20 cellular contexts compared by ENCODE assay signal in genomic region chr1:81509619-81510018, GRCh38.
DNase-seq lines count a peak whose midpoint lies in the region; ATAC-seq, FAIRE-seq and TF ChIP-seq lines count a peak whose summit lies in the region.
"Had no signal": no experiment of that assay in that cellular context is flagged by ENCODE, and none has a peak within 500 bp of the region (broad histone marks: within the 10 kb centered on the region; RNA-seq: fewer than 3 reads in every experiment).

No MANE protein-coding gene starts in this region.

- TF ChIP-seq CTCF in keratinocyte (optimal IDR thresholded peaks at IDR 0.05 in 1 of 3, IDR thresholded peaks at IDR 0.05 in 1 of 3, conservative IDR thresholded peaks at IDR 0.05 in 1 of 3; ENCODE audit: extremely low read depth in 1 of 3, insufficient read depth in 2 of 3, low read length in 3 of 3) (no peak), smooth muscle cell (IDR thresholded peaks at IDR 0.05; ENCODE audit: borderline replicate concordance, insufficient read depth, poor library complexity, severe bottlenecking) (no peak), kidney (IDR thresholded peaks at IDR 0.05; ENCODE audit: borderline replicate concordance, extremely low read depth, insufficient read depth) (no peak)

- WGBS in smooth muscle cell (ENCODE audit: low lambda C conversion rate), result 15% methylated on average over 5 of the region's 5 CpGs

- H3K9me3 ChIP-seq in keratinocyte (ENCODE audit: control insufficient read depth, low read depth, low read length) (no peaks in the 10 kb centered on the region), smooth muscle cell (replicated peaks; ENCODE audit: low read depth) (no peaks in the 10 kb centered on the region), kidney (ENCODE audit: control insufficient read depth in 1 of 2, low read length in 2 of 2) (no peaks in the 10 kb centered on the region)
- H3K9me3 ChIP-seq: BLaER1, heart left ventricle, tibial artery had no signal

- H3K4me3 ChIP-seq in keratinocyte (ENCODE audit: control insufficient read depth in 2 of 3, extremely low read depth in 1 of 3, insufficient read depth in 2 of 3, low read depth in 1 of 3, low read length in 3 of 3), result peak overlapping the region in 2 of 3 experiments; percentile 36 to 52
- no peak overlapping the region for H3K4me3 ChIP-seq in smooth muscle cell
- H3K4me3 ChIP-seq in kidney (ENCODE audit: low read length in 2 of 2), result no peak overlapping the region
- H3K4me3 ChIP-seq: BLaER1, heart left ventricle, tibial artery had no signal

- H3F3A ChIP-seq in smooth muscle cell (ENCODE audit: low read depth), result no peaks in the 10 kb centered on the region

- H3K27me3 ChIP-seq in keratinocyte (ENCODE audit: control insufficient read depth, extremely low read depth, insufficient read depth, low read length) (no peaks in the 10 kb centered on the region), smooth muscle cell (ENCODE audit: low read depth) (no peaks in the 10 kb centered on the region)
- H3K27me3 ChIP-seq: BLaER1, heart left ventricle, tibial artery had no signal

- H3K36me3 ChIP-seq in keratinocyte (ENCODE audit: control insufficient read depth in 2 of 2, extremely low read depth in 1 of 2, insufficient read depth in 2 of 2, low read length in 2 of 2), result no peaks in the 10 kb centered on the region
- no peaks in the 10 kb centered on the region for H3K36me3 ChIP-seq in smooth muscle cell (ENCODE audit: low read depth)
- no peaks in the 10 kb centered on the region for H3K36me3 ChIP-seq in kidney (ENCODE audit: control insufficient read depth in 1 of 2, insufficient read depth in 2 of 2, low read length in 2 of 2)
- H3K36me3 ChIP-seq: BLaER1, heart left ventricle, tibial artery had no signal

- H3K9me1 ChIP-seq in keratinocyte (ENCODE audit: control insufficient read depth, extremely low read depth, insufficient read depth, low read length), result no peaks in the 10 kb centered on the region

- FAIRE-seq in keratinocyte (lab: Jason Lieb, UNC) (peak; percentile 97), kidney (lab: Jason Lieb, UNC) (no peak)
- FAIRE-seq: colon, GM18507 had no signal

- dilution Hi-C loops in keratinocyte (cut with MboI; ENCODE audit: extremely low pct_ligation_motif_present, low sequenced_read_pairs), result no loop called here

- peak overlapping the region; percentile 88 for H3K4me2 ChIP-seq in keratinocyte (ENCODE audit: control insufficient read depth, extremely low read depth, insufficient read depth, low read depth, low read length)
- peak overlapping the region; percentile 63 for H3K4me2 ChIP-seq in smooth muscle cell
- H3K4me2 ChIP-seq: BLaER1 had no signal

- ATAC-seq in HG02571 (IDR thresholded peaks at IDR 0.05; ENCODE audit: unreplicated experiment) (no peak), HG03378 (IDR thresholded peaks at IDR 0.05; ENCODE audit: unreplicated experiment) (no peak)
- ATAC-seq: left cardiac atrium had no signal

- no peaks in the 10 kb centered on the region for H4K20me1 ChIP-seq in keratinocyte (ENCODE audit: control insufficient read depth, extremely low read depth, insufficient read depth, low read length)
- no peaks in the 10 kb centered on the region for H4K20me1 ChIP-seq in smooth muscle cell (ENCODE audit: low read depth)
- H4K20me1 ChIP-seq: BLaER1 had no signal

- H3K27ac ChIP-seq in keratinocyte (ENCODE audit: control insufficient read depth, insufficient read depth, low read length), result no peak overlapping the region
- peak overlapping the region; percentile 13 for H3K27ac ChIP-seq in smooth muscle cell (ENCODE audit: low read depth)
- H3K27ac ChIP-seq in kidney (ENCODE audit: low read depth in 2 of 2, low read length in 2 of 2), result no peak overlapping the region
- H3K27ac ChIP-seq: BLaER1, parathyroid adenoma, tibial artery had no signal

- H3K4me1 ChIP-seq in keratinocyte (ENCODE audit: control insufficient read depth, extremely low read depth, insufficient read depth, low read length) (peaks cover 17% of the 10 kb centered on the region), smooth muscle cell (ENCODE audit: low read depth) (peaks cover 46% of the 10 kb centered on the region), kidney (ENCODE audit: control insufficient read depth in 1 of 2, insufficient read depth in 1 of 2, low read depth in 1 of 2, low read length in 2 of 2) (no peaks in the 10 kb centered on the region)
- H3K4me1 ChIP-seq: parathyroid adenoma had no signal

- DNase-seq in NCI-H526 (lab: John Stamatoyannopoulos, UW) (peak; percentile 61 to 63), ecto neural progenitor cell (ENCODE audit: low spot score) (peak; percentile 58), keratinocyte (ENCODE audit: low read depth, low spot score) (peak; percentile 17), smooth muscle cell (lab: John Stamatoyannopoulos, UW; ENCODE audit: unreplicated experiment) (no peak), kidney (no peak)
- DNase-seq in activated T-cell treated with anti-CD3 and anti-CD28 coated beads, Interleukin-2, amount 50 U/mL, for 48 hours, result no peak
- DNase-seq: amniotic stem cell, DMS79, heart left ventricle, left cardiac atrium, MV-4-11, NCI-H2081, T-helper 1 cell, tibial artery had no signal

- H3K79me2 ChIP-seq in keratinocyte (ENCODE audit: control insufficient read depth, insufficient read depth, low read length) (no peaks in the 10 kb centered on the region), smooth muscle cell (ENCODE audit: low read depth) (no peaks in the 10 kb centered on the region)
- H3K79me2 ChIP-seq: parathyroid adenoma had no signal

- intact Hi-C loops in kidney (cut with DNase I), result no loop called here

- H3K9ac ChIP-seq in keratinocyte (ENCODE audit: control insufficient read depth, extremely low read depth, insufficient read depth, low read length) (no peak overlapping the region), smooth muscle cell (ENCODE audit: low read depth) (no peak overlapping the region), kidney (ENCODE audit: low read length in 2 of 2) (no peak overlapping the region)
- H3K9ac ChIP-seq: BLaER1, parathyroid adenoma had no signal

- H2AFZ ChIP-seq in keratinocyte (ENCODE audit: control insufficient read depth, low read length) (peak overlapping the region; percentile 96), smooth muscle cell (ENCODE audit: low read depth) (peak overlapping the region; percentile 51)
- H2AFZ ChIP-seq: parathyroid adenoma had no signal

Comparison
In these comparisons a context has a peak if more than half of its experiments do, and no peak if none do; other contexts are left out.
1. DNase-seq: peak in NCI-H526 (2 of 2), ecto neural progenitor cell (single experiment) and keratinocyte (single experiment); none in smooth muscle cell (single experiment), activated T-cell treated with anti-CD3 and anti-CD28 coated beads, Interleukin-2, amount 50 U/mL, for 48 hours (0 of 2) and kidney (single experiment).
2. H3K4me3 ChIP-seq: peak in keratinocyte (2 of 3); none in smooth muscle cell (single experiment) and kidney (0 of 2).